11 cellular contexts compared by ENCODE assay signal in the genomic region with DNA sequence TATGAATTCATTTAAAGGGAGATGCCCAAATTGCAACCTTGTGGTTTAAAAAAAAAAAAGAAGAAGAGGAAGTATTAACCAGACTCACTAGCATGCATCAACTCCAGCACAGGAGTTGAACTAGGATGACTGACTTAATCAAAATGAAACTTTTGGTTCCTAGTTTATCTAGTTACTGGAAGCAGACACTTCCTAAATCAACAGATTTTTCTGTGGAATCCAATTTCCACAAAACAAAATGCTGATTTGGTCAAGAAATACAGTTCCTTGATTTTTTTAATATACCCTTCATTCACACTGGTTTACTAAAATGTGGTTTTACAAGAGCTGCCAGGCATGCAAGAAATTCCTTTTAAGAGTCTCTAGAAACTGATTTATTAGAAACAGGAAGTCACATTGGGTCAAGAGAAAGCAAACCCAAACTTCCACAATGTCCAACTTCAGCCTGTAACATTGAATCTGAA. TPM values are rescaled to one million over a fixed set of nuclear protein-coding genes. Genes with fewer than 3 reads are reported as not detected.
A peak's percentile ranks its signal among the peaks of the same experiment; 100 is the strongest.
DNase-seq lines count a peak whose midpoint lies in the region; ATAC-seq and TF ChIP-seq lines count a peak whose summit lies in the region.
"Had no signal": no experiment of that assay in that cellular context is flagged by ENCODE, and none has a peak within 500 bp of the region (broad histone marks: within the 10 kb centered on the region; RNA-seq: fewer than 3 reads in every experiment).

No MANE protein-coding gene starts in this region.

- no peak overlapping the region for H3K4me3 ChIP-seq in CD4-positive, alpha-beta memory T cell (ENCODE audit: low read length in 2 of 2)
- H3K4me3 ChIP-seq in stomach, result no peak overlapping the region

- H3K9me3 ChIP-seq in CD4-positive, alpha-beta memory T cell (ENCODE audit: control insufficient read depth in 1 of 2, low read length in 2 of 2), result no peaks in the 10 kb centered on the region
- H3K9me3 ChIP-seq in stomach, result no peaks in the 10 kb centered on the region

- H3K27ac Mint-ChIP-seq in CD4-positive, alpha-beta memory T cell, result peak overlapping the region in 1 of 7 donors; percentile 29
- peak overlapping the region in 1 of 2 donors; percentile 25 for H3K27ac Mint-ChIP-seq in effector memory CD8-positive, alpha-beta T cell
- H3K27ac Mint-ChIP-seq: progenitor cell of endocrine pancreas had no signal

- H3K27me3 Mint-ChIP-seq in CD4-positive, alpha-beta memory T cell, result no peaks in the 10 kb centered on the region
- H3K27me3 Mint-ChIP-seq in effector memory CD8-positive, alpha-beta T cell, result no peaks in the 10 kb centered on the region
- H3K27me3 Mint-ChIP-seq: progenitor cell of endocrine pancreas had no signal

- peaks cover 12% of the 10 kb centered on the region for H3K4me1 ChIP-seq in CD4-positive, alpha-beta memory T cell (ENCODE audit: insufficient read depth, low read length)
- peaks cover 24 to 43% (median 31%) of the 10 kb centered on the region in 4 donors for H3K4me1 ChIP-seq in stomach

- peaks cover 5% of the 10 kb centered on the region for H3K36me3 ChIP-seq in CD4-positive, alpha-beta memory T cell (ENCODE audit: insufficient read depth, low read length)
- no peaks in the 10 kb centered on the region for H3K36me3 ChIP-seq in stomach

- DNase-seq in M059J (ENCODE audit: low read depth), result peak; percentile 78
- peak; percentile 80 for DNase-seq in fibroblast of peridontal ligament (ENCODE audit: extremely low read depth)
- no peak for DNase-seq in CD4-positive, alpha-beta memory T cell
- no peak for DNase-seq in amniotic stem cell (lab: John Stamatoyannopoulos, UW)
- DNase-seq in effector memory CD8-positive, alpha-beta T cell, result no peak
- DNase-seq in stomach, result no peak
- DNase-seq: caudate nucleus, SW 1271 had no signal

- TF ChIP-seq EP300 in stomach (IDR thresholded peaks at IDR 0.05), result no peak

- intact Hi-C loops in CD4-positive, alpha-beta memory T cell (cut with micrococcal nuclease), result no loop called here
- intact Hi-C loops in stomach (cut with DNase I; ENCODE audit: low total_unique reads), result no loop called here

- TF ChIP-seq CTCF in 22Rv1 (IDR thresholded peaks at IDR 0.05), result no peak
- TF ChIP-seq CTCF in stomach (IDR thresholded peaks at IDR 0.05), result no peak

- peak overlapping the region; percentile 64 for H3K27ac ChIP-seq in 22Rv1
- H3K27ac ChIP-seq in CD4-positive, alpha-beta memory T cell (ENCODE audit: low read depth, low read length), result no peak overlapping the region
- peak overlapping the region in 1 of 5 donors; percentile 3 for H3K27ac ChIP-seq in stomach

- POLR2A ChIA-PET in CD4-positive, alpha-beta memory T cell (lab: Charles Lee; ENCODE audit: partially characterized antibody), result no interaction called here

- ATAC-seq in GM21381 (IDR thresholded peaks at IDR 0.05; ENCODE audit: unreplicated experiment), result peak; percentile 77
- ATAC-seq in effector memory CD8-positive, alpha-beta T cell (replicated peaks), result no peak

- no peak for TF ChIP-seq POLR2A in stomach (IDR thresholded peaks at IDR 0.05)

- no peaks in the 10 kb centered on the region for H3K27me3 ChIP-seq in CD4-positive, alpha-beta memory T cell (ENCODE audit: insufficient read depth, low read length)
- no peaks in the 10 kb centered on the region for H3K27me3 ChIP-seq in stomach

- H3K4me3 Mint-ChIP-seq in CD4-positive, alpha-beta memory T cell, result no peak overlapping the region
- H3K4me3 Mint-ChIP-seq in effector memory CD8-positive, alpha-beta T cell, result no peak overlapping the region

- peaks cover 15 to 37% (median 27%) of the 10 kb centered on the region in 4 donors for H3K4me1 Mint-ChIP-seq in CD4-positive, alpha-beta memory T cell
- H3K4me1 Mint-ChIP-seq in effector memory CD8-positive, alpha-beta T cell (ENCODE audit: low read depth in 2 of 2), result peaks cover 5 to 14% of the 10 kb centered on the region in 2 donors

- H3K9me3 Mint-ChIP-seq in CD4-positive, alpha-beta memory T cell, result no peaks in the 10 kb centered on the region
- H3K9me3 Mint-ChIP-seq in effector memory CD8-positive, alpha-beta T cell, result no peaks in the 10 kb centered on the region

- CTCF ChIA-PET in CD4-positive, alpha-beta memory T cell (lab: Charles Lee; ENCODE audit: partially characterized antibody), result no interaction called here

- peaks cover 27% of the 10 kb centered on the region in 2 donors for H3K36me3 Mint-ChIP-seq in CD4-positive, alpha-beta memory T cell
- peaks cover 5% of the 10 kb centered on the region for H3K36me3 Mint-ChIP-seq in effector memory CD8-positive, alpha-beta T cell (ENCODE audit: insufficient read depth)

RNA-seq across cellular contexts. Expression of a gene that starts 41.6 kb away (rescaled TPM):
- total RNA-seq in M059J (2014; rRNA removed; shearing (Covaris generic)), result 9.6 and 13.6 TPM in 2 replicates
- total RNA-seq in CD4-positive, alpha-beta memory T cell, result 10 to 100 TPM; 54.7 to 55.6 TPM
- 10 to 100 TPM in 1 of 2 donors, 1 to 10 TPM in 1; 4.7 to 13.4 TPM for polyA plus RNA-seq in CD4-positive, alpha-beta memory T cell
- total RNA-seq in stomach, result 100 to 1,000 TPM in 1 of 5 donors, 10 to 100 TPM in 4; 23.2 to 172 (median 37.1) TPM
- polyA plus RNA-seq in stomach, result 1 to 10 TPM; 1.4 to 2.3 (median 1.8) TPM

Comparison
In these comparisons a context has a peak if more than half of its experiments do, and no peak if none do; other contexts are left out.
1. DNase-seq: peak in M059J (single experiment) and fibroblast of peridontal ligament (single experiment); none in CD4-positive, alpha-beta memory T cell (0 of 5), amniotic stem cell (single experiment), effector memory CD8-positive, alpha-beta T cell (0 of 3) and stomach (single experiment).